ENCODE assay signal across 7 cellular contexts in genomic region chr11:126194121-126194543, GRCh38. TPM values are rescaled to one million over a fixed set of nuclear protein-coding genes. Genes with fewer than 3 reads are reported as not detected.
DNase-seq lines count a peak whose midpoint lies in the region; ATAC-seq and TF ChIP-seq lines count a peak whose summit lies in the region.

No MANE protein-coding gene starts in this region.

- H3K27me3 Mint-ChIP-seq in immature natural killer cell (ENCODE audit: low read depth in 3 of 3), result no peaks in the 10 kb centered on the region

- no peak overlapping the region for H3K27ac ChIP-seq in coronary artery
- no peak overlapping the region for H3K27ac ChIP-seq in lung (ENCODE audit: low read depth in 1 of 2, low read length in 1 of 2)

- H3K27me3 ChIP-seq in lung (ENCODE audit: control insufficient read depth, insufficient read depth), result no peaks in the 10 kb centered on the region

- peaks cover 33 to 37% of the 10 kb centered on the region in 2 donors for H3K36me3 ChIP-seq in lung (ENCODE audit: control insufficient read depth in 2 of 2, insufficient read depth in 2 of 2, low read length in 2 of 2)

- WGBS in lung, 2 donors, result 44 to 56% methylated on average over 9 of the region's 9 CpGs

- no peaks in the 10 kb centered on the region for H3K9me3 ChIP-seq in lung (ENCODE audit: control insufficient read depth in 2 of 2, insufficient read depth in 1 of 2, low read length in 1 of 2)

- peaks cover 0 to 3% (median 0%) of the 10 kb centered on the region in 6 donors for H3K9me3 Mint-ChIP-seq in immature natural killer cell

- H3K4me1 Mint-ChIP-seq in immature natural killer cell, result no peaks in the 10 kb centered on the region

- H3K36me3 Mint-ChIP-seq in immature natural killer cell, result peaks cover 34 to 57% (median 48%) of the 10 kb centered on the region in 3 donors

- DNase-seq in Daoy (ENCODE audit: low read depth) (peak; percentile 30), Kasumi-1 (lab: John Stamatoyannopoulos, UW) (peak; percentile 59 to 77), coronary artery (ENCODE audit: low spot score) (no peak), lung (ENCODE audit: low spot score) (no peak), immature natural killer cell (no peak)

- H3K4me1 ChIP-seq in lung (ENCODE audit: control insufficient read depth in 2 of 2, insufficient read depth in 2 of 2, low read length in 2 of 2), result no peaks in the 10 kb centered on the region

- H3K4me3 ChIP-seq in coronary artery, result no peak overlapping the region
- no peak overlapping the region for H3K4me3 ChIP-seq in lung

- ATAC-seq in SK-N-SH treated with all-trans-retinoic acid at 6 μM for 48 hours, result peak; percentile 93
- ATAC-seq in lung (ENCODE audit: insufficient read depth, low FRiP score), result peak; percentile 74
- ATAC-seq in HG03521 (IDR thresholded peaks at IDR 0.05; ENCODE audit: unreplicated experiment), result no peak

- TF ChIP-seq CTCF in coronary artery (IDR thresholded peaks at IDR 0.05) (peak; percentile 62), lung (IDR thresholded peaks at IDR 0.05; ENCODE audit: control extremely low read depth, extremely low read depth) (peak; percentile 55)

- no peak overlapping the region for H3K4me3 Mint-ChIP-seq in immature natural killer cell

- no peak overlapping the region for H3K27ac Mint-ChIP-seq in immature natural killer cell

TF ChIP-seq in SK-N-SH treated with all-trans-retinoic acid at 6 μM for 48 hours, 23 proteins besides CTCF, POLR2A, EP300 and RAD21:
- TF ChIP-seq, protein P1, sequence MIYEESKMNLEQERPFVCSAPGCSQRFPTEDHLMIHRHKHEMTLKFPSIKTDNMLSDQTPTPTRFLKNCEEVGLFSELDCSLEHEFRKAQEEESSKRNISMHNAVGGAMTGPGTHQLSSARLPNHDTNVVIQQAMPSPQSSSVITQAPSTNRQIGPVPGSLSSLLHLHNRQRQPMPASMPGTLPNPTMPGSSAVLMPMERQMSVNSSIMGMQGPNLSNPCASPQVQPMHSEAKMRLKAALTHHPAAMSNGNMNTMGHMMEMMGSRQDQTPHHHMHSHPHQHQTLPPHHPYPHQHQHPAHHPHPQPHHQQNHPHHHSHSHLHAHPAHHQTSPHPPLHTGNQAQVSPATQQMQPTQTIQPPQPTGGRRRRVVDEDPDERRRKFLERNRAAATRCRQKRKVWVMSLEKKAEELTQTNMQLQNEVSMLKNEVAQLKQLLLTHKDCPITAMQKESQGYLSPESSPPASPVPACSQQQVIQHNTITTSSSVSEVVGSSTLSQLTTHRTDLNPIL (CRISPR knock-in tag; IDR thresholded peaks at IDR 0.05; ENCODE audit: low read depth), result no peak
- TF ChIP-seq ZFP3 (CRISPR knock-in tag; IDR thresholded peaks at IDR 0.05) (no peak), CSRNP3 (CRISPR knock-in tag; IDR thresholded peaks at IDR 0.05) (no peak), PPARA (CRISPR knock-in tag; IDR thresholded peaks at IDR 0.05; ENCODE audit: borderline replicate concordance) (no peak), ZNF8 (CRISPR knock-in tag; IDR thresholded peaks at IDR 0.05) (no peak), OSR1 (CRISPR knock-in tag; IDR thresholded peaks at IDR 0.05) (no peak), ZNF70 (CRISPR knock-in tag; IDR thresholded peaks at IDR 0.05) (no peak), ARNTL (CRISPR knock-in tag; IDR thresholded peaks at IDR 0.05; ENCODE audit: borderline replicate concordance, low read depth) (no peak), BACH2 (CRISPR knock-in tag; IDR thresholded peaks at IDR 0.05; ENCODE audit: borderline replicate concordance) (no peak), TCF4 (CRISPR knock-in tag; IDR thresholded peaks at IDR 0.05; ENCODE audit: borderline replicate concordance) (no peak)

RNA-seq across cellular contexts. Expression of gene RPUSD4, which starts 17.3 kb away (rescaled TPM):
- total RNA-seq in Daoy (2014; rRNA removed; shearing (Covaris generic)), result 19.0 and 30.4 TPM in 2 replicates
- 10 to 100 TPM; 25.2 to 27.8 TPM for total RNA-seq in lung
- 10 to 100 TPM; 13.3 to 14.3 TPM for polyA plus RNA-seq in lung
- polyA plus RNA-seq in immature natural killer cell, result 10 to 100 TPM in 2 of 3 donors, 1 to 10 TPM in 1; 4.5 to 15.0 (median 10.5) TPM

RNA-seq across cellular contexts. Expression of gene FAM118B, which starts 17.4 kb away (rescaled TPM):
- total RNA-seq in Daoy (2014; rRNA removed; shearing (Covaris generic)), result 29.4 and 31.6 TPM in 2 replicates
- 10 to 100 TPM; 23.0 to 24.3 TPM for total RNA-seq in lung
- 10 to 100 TPM; 10.8 to 18.4 TPM for polyA plus RNA-seq in lung
- polyA plus RNA-seq in immature natural killer cell, result 10 to 100 TPM; 11.5 to 21.1 (median 13.7) TPM

Comparison
In these comparisons a context has a peak if more than half of its experiments do, and no peak if none do; other contexts are left out.
1. DNase-seq: peak in Daoy (single experiment) and Kasumi-1 (2 of 2); none in coronary artery (single experiment), lung (single experiment) and immature natural killer cell (0 of 3).